In genomic region chr3:142021127-142021526, GRCh38 we compare ENCODE assay signal across 13 cellular contexts.
"Had no signal": no experiment of that assay in that cellular context is flagged by ENCODE, and none has a peak within 500 bp of the region (broad histone marks: within the 10 kb centered on the region; RNA-seq: fewer than 3 reads in every experiment).

No MANE protein-coding gene starts in this region.

- H3K4me1 ChIP-seq: neural progenitor cell had no signal

- H3K4me3 ChIP-seq: esophagus muscularis mucosa, left lung, neural progenitor cell, pancreas, thyroid gland had no signal

- H3K27me3 ChIP-seq: esophagus muscularis mucosa, left lung, neural progenitor cell, pancreas, thyroid gland had no signal

- H3K9me3 ChIP-seq: esophagus muscularis mucosa, left lung, pancreas, thyroid gland had no signal

- ATAC-seq: activated CD4-positive, CD25-positive, alpha-beta regulatory T cell treated with anti-CD3 and anti-CD28 coated beads, Interleukin-2, amount 50 U/mL, for 24 hours; activated T-cell treated with anti-CD3 and anti-CD28 coated beads, Interleukin-2, amount 50 U/mL, for 4 hours; left lung had no signal

- H3K27ac ChIP-seq: esophagus muscularis mucosa, neural progenitor cell, pancreas, thyroid gland had no signal

- DNase-seq: activated CD4-positive, alpha-beta T cell treated with anti-CD3 and anti-CD28 coated beads, Interleukin-2, amount 50 U/mL, for 4 hours; activated gamma-delta T cell; activated T-cell treated with anti-CD3 and anti-CD28 coated beads, Interleukin-2, amount 50 U/mL, for 4 hours; glutamatergic neuron; left lung; mesendoderm; pancreas; retina; small intestine; thyroid gland had no signal

- H3K36me3 ChIP-seq: left lung, neural progenitor cell, thyroid gland had no signal
